30 cellular contexts compared by ENCODE assay signal in the genomic region with DNA sequence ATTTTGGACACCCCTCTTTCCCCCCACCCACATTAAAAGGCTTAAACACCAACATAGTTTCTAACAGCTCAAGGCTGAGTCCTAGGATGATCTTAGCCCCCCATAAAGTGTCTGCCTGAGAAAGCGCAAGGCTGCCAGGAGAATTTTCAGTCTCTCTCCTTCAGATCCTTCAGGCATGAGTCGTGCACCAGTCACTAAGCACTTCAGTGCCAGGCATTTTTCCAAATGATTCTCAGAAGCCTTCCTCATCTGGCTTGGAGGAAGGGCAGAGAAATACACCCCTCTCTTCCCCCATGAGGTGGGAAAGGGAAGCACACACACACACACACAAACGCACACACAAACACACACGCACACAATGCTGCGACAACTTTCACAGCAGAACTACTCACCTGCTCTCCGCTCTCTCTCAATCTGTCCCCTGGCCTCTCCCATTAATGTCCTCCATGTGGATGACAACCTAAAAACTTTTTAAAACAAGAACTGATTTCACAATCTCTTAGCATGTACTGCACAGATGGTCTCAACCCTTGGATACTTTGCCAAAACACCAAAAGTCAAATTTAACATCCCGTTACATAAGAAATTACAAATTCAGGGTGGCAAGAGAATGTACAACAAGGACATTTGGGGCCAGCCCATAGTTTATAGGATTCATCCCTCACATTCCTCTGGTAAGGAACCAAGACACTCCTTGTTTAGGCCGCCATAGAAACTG. TPM values are rescaled to one million over a fixed set of nuclear protein-coding genes. Genes with fewer than 3 reads are reported as not detected.
DNase-seq lines count a peak whose midpoint lies in the region; ATAC-seq and TF ChIP-seq lines count a peak whose summit lies in the region.
"Had no signal": no experiment of that assay in that cellular context is flagged by ENCODE, and none has a peak within 500 bp of the region (broad histone marks: within the 10 kb centered on the region; RNA-seq: fewer than 3 reads in every experiment).

No MANE protein-coding gene starts in this region.

- peak in 1 of 2 donors; percentile 41 for ATAC-seq in lower lobe of right lung
- ATAC-seq: GM12878 had no signal

- intact Hi-C loops in lower lobe of right lung (cut with DNase I), result no loop called here
- intact Hi-C loops in uterus (cut with DNase I; ENCODE audit: low total_unique reads), result no loop called here
- intact Hi-C loops in transverse colon (cut with DNase I; ENCODE audit: low total_unique reads), result no loop called here

- H3K9me3 ChIP-seq in lower lobe of right lung (no peaks in the 10 kb centered on the region), uterus (no peaks in the 10 kb centered on the region), transverse colon (no peaks in the 10 kb centered on the region)
- H3K9me3 ChIP-seq: breast epithelium, esophagus squamous epithelium, neutrophil, testis had no signal

- TF ChIP-seq POLR2A in uterus (IDR thresholded peaks at IDR 0.05) (no peak), transverse colon (IDR thresholded peaks at IDR 0.05) (no peak)

- peak; percentile 13 for DNase-seq in DMS 273 (lab: John Stamatoyannopoulos, UW; ENCODE audit: unreplicated experiment)
- no peak for DNase-seq in DMS 273 treated with DMSO at 0.1 percent for 48 hours (lab: John Stamatoyannopoulos, UW)
- peak; percentile 8 for DNase-seq in astrocyte of the spinal cord (ENCODE audit: low read depth, low spot score)
- DNase-seq in lower lobe of right lung, result no peak
- no peak for DNase-seq in uterus
- no peak for DNase-seq in glomerular visceral epithelial cell (ENCODE audit: extremely low spot score)
- DNase-seq in iPS-NIHi11 (ENCODE audit: low spot score), result no peak
- no peak for DNase-seq in transverse colon
- DNase-seq: activated CD4-positive, alpha-beta T cell treated with anti-CD3 and anti-CD28 coated beads for 4 hours; activated naive CD4-positive, alpha-beta T cell; activated T-cell treated with anti-CD3 and anti-CD28 coated beads, Interleukin-2, amount 50 U/mL, for 48 hours; CD8-positive, alpha-beta memory T cell; DMS79; esophagus squamous epithelium; H9; head of caudate nucleus; NCI-H1694; NCI-H748 treated with DMSO at 0.1 percent for 48 hours; RPMI8226; T-helper 2 cell; testis had no signal

- in situ Hi-C loops in astrocyte of the spinal cord (cut with HindIII; ENCODE audit: low sequenced_read_pairs), result no loop called here
- in situ Hi-C loops in transverse colon (cut with MboI; ENCODE audit: low pct_ligation_motif_present in 1 of 4, low pct_unique_long_range_greater_than_20kb in 1 of 4, low sequenced_read_pairs in 3 of 4), result no loop called here

- H3K27ac ChIP-seq in lower lobe of right lung (peak overlapping the region; percentile 36), uterus (peak overlapping the region; percentile 28 to 29), transverse colon (peak overlapping the region in 1 of 4 donors; percentile 8)
- H3K27ac ChIP-seq: 22Rv1, coronary artery, HL-60, neutrophil, SK-N-MC had no signal

- H3K36me3 ChIP-seq in lower lobe of right lung (no peaks in the 10 kb centered on the region), uterus (no peaks in the 10 kb centered on the region), transverse colon (no peaks in the 10 kb centered on the region)
- H3K36me3 ChIP-seq: breast epithelium, esophagus squamous epithelium, neutrophil had no signal

- TF ChIP-seq CTCF in astrocyte of the spinal cord (IDR thresholded peaks at IDR 0.05; ENCODE audit: low read depth, low read length) (no peak), lower lobe of right lung (IDR thresholded peaks at IDR 0.05) (no peak), uterus (IDR thresholded peaks at IDR 0.05) (no peak), transverse colon (IDR thresholded peaks at IDR 0.05) (no peak)

- 79 to 91% methylated on average over 4 to 8 of the region's 8 CpGs for WGBS in transverse colon (ENCODE audit: low coverage in 1 of 2), 2 donors

- H3K4me1 ChIP-seq in lower lobe of right lung (no peaks in the 10 kb centered on the region), uterus (peaks cover 0 to 8% of the 10 kb centered on the region in 2 donors), transverse colon (no peaks in the 10 kb centered on the region)
- H3K4me1 ChIP-seq: breast epithelium had no signal

- no peaks in the 10 kb centered on the region for H3K27me3 ChIP-seq in lower lobe of right lung (ENCODE audit: low read depth)
- H3K27me3 ChIP-seq in uterus, result no peaks in the 10 kb centered on the region
- H3K27me3 ChIP-seq in transverse colon, result no peaks in the 10 kb centered on the region
- H3K27me3 ChIP-seq: breast epithelium, testis had no signal

- no peak for TF ChIP-seq EP300 in transverse colon (IDR thresholded peaks at IDR 0.05; ENCODE audit: low read depth)

- H3K4me3 ChIP-seq in astrocyte of the spinal cord (ENCODE audit: low read depth, low read length) (no peak overlapping the region), lower lobe of right lung (no peak overlapping the region), uterus (no peak overlapping the region), transverse colon (no peak overlapping the region)
- H3K4me3 ChIP-seq: breast epithelium, coronary artery, esophagus squamous epithelium, GM12878, SK-N-MC, smooth muscle cell, testis had no signal

RNA-seq across cellular contexts. Expression of a gene that starts 49.8 kb away (rescaled TPM):
- total RNA-seq in lower lobe of right lung, result 32.2 TPM
- total RNA-seq in uterus, result 100 to 1,000 TPM in 1 of 4 donors, 10 to 100 TPM in 3; 15.6 to 106 (median 40.8) TPM
- total RNA-seq in transverse colon, result 10 to 100 TPM; 30.6 to 41.4 (median 36.2) TPM

RNA-seq across cellular contexts. Expression of a gene that starts 59.3 kb away (rescaled TPM):
- total RNA-seq in lower lobe of right lung (17.5 TPM), uterus (10 to 100 TPM in 3 of 4 donors, 1 to 10 TPM in 1; 9.4 to 56.8 (median 26.8) TPM), transverse colon (10 to 100 TPM in 1 of 4 donors, 1 to 10 TPM in 2, under 1 TPM in 1; 0.75 to 14.7 (median 3.5) TPM)
- total RNA-seq: activated CD8-positive, alpha-beta memory T cell treated with anti-CD3 and anti-CD28 coated beads for 36 hours; CD8-positive, alpha-beta memory T cell had no signal

Comparison
In these comparisons a context has a peak if more than half of its experiments do, and no peak if none do; other contexts are left out.
1. DNase-seq: peak in DMS 273 (single experiment) and astrocyte of the spinal cord (single experiment); none in DMS 273 treated with DMSO at 0.1 percent for 48 hours (single experiment), lower lobe of right lung (single experiment), uterus (0 of 2), glomerular visceral epithelial cell (single experiment), iPS-NIHi11 (single experiment) and transverse colon (single experiment).